Comparison of ENCODE assay signal across 1 cellular context in the genomic region with DNA sequence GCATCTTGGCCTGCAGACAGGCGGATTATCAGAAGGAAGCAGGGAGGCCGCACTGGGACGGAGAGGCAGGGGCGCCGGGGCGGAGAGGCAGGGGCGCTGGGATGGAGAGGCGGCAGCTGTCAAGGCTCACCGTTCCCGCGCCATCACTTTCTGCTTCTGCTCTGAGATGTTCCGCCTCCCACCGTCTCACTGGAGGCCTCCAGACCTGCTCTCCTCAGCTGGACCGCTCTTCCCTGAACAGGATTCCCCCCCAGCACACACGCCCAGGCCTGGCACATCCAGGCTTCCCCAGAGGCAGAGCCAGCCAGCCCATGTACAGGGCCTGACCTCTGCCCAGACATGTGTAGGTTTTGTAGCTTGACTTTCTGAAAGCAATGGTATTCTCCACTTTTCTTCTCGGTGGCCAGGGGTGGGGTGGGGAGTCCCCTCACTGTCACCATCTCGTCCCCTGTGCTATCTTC.
TF ChIP-seq lines count a peak whose summit lies in the region.

No MANE protein-coding gene starts in this region.

TF ChIP-seq in H1, 55 proteins besides CTCF, POLR2A, EP300 and RAD21:
- TF ChIP-seq JUND (IDR thresholded peaks at IDR 0.05; ENCODE audit: low read length) (no peak), SP4 (IDR thresholded peaks at IDR 0.05; ENCODE audit: low read length) (no peak), CEBPB (IDR thresholded peaks at IDR 0.05; ENCODE audit: low read depth, low read length) (no peak), ZNF274 (IDR thresholded peaks at IDR 0.05; ENCODE audit: borderline replicate concordance, extremely low read depth, low read length) (no peak), SIRT6 (IDR thresholded peaks at IDR 0.05; ENCODE audit: low read length) (no peak), CBX5 (IDR thresholded peaks at IDR 0.05; ENCODE audit: low read depth, low read length) (no peak), SP1 (IDR thresholded peaks at IDR 0.05; ENCODE audit: low read depth, low read length) (no peak), CTBP2 (IDR thresholded peaks at IDR 0.05; ENCODE audit: borderline replicate concordance, insufficient read depth, insufficient read length, low read length) (no peak), TEAD4 (IDR thresholded peaks at IDR 0.05; ENCODE audit: low read depth, low read length) (no peak), KDM4A (IDR thresholded peaks at IDR 0.05; ENCODE audit: low read depth, low read length, severe bottlenecking) (no peak), RFX5 (IDR thresholded peaks at IDR 0.05; ENCODE audit: borderline replicate concordance, low read depth, low read length) (no peak), CHD1 (IDR thresholded peaks at IDR 0.05; ENCODE audit: low read depth, low read length) (no peak), BRCA1 (IDR thresholded peaks at IDR 0.05; ENCODE audit: low read depth, low read length) (no peak), NANOG (IDR thresholded peaks at IDR 0.05; ENCODE audit: insufficient read depth, low read depth, low read length, poor library complexity, severe bottlenecking) (no peak), KDM5A (IDR thresholded peaks at IDR 0.05; ENCODE audit: low read length) (no peak), TAF7 (optimal IDR thresholded peaks at IDR 0.05; ENCODE audit: borderline replicate concordance, low read depth, low read length) (no peak), EGR1 (IDR thresholded peaks at IDR 0.05; ENCODE audit: borderline replicate concordance, low read depth, low read length) (no peak)
- TF ChIP-seq, protein P1, sequence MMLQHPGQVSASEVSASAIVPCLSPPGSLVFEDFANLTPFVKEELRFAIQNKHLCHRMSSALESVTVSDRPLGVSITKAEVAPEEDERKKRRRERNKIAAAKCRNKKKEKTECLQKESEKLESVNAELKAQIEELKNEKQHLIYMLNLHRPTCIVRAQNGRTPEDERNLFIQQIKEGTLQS (IDR thresholded peaks at IDR 0.05; ENCODE audit: insufficient read depth, low read depth, low read length), result no peak
